10 cellular contexts compared by ENCODE assay signal in the genomic region with DNA sequence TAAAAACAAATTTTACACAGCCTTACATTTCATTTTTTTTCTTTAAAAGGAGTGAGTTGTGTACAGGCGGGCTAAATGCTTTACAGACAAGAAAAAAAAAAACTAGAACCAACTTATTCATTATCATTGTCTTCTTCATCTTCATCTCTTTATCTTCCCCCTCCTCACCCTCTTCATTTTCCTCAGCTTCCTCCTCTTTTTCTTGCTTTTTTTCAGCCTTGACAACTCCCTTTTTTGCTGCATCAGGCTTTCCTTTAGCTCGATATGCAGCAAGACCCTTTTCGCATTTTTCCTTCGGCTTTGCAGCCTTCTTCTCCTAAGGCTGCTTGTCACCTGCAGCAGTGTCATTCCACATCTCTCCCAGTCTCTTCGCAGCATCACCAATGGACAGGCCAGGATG.
"Had no signal": no experiment of that assay in that cellular context is flagged by ENCODE, and none has a peak within 500 bp of the region (broad histone marks: within the 10 kb centered on the region; RNA-seq: fewer than 3 reads in every experiment).

No MANE protein-coding gene starts in this region.

- H3K27me3 Mint-ChIP-seq: activated naive CD4-positive, alpha-beta T cell treated with anti-CD3 and anti-CD28 coated beads, Interleukin-2, amount 50 U/mL, for 24 hours had no signal

- H3K27ac ChIP-seq: parathyroid adenoma, transverse colon, vagina had no signal

- H3K4me3 ChIP-seq: adrenal gland, lung, transverse colon, vagina had no signal

- H3K9me3 ChIP-seq: adrenal gland, transverse colon, vagina had no signal

- H3K27me3 ChIP-seq: adrenal gland, transverse colon, vagina had no signal

- H3K4me1 ChIP-seq: adrenal gland, parathyroid adenoma, transverse colon, vagina had no signal

- ATAC-seq: left colon; SK-N-SH treated with all-trans-retinoic acid at 6 μM for 48 hours; stimulated activated naive CD8-positive, alpha-beta T cell treated with anti-CD3 and anti-CD28 coated beads, Interleukin-15, Interleukin-2, amounts not matched to agents 100 U/mL and 50 U/mL, for 24 hours had no signal

- DNase-seq: adrenal gland; left colon; midbrain; stimulated activated naive CD8-positive, alpha-beta T cell treated with anti-CD3 and anti-CD28 coated beads, Interleukin-15, Interleukin-2, amounts not matched to agents 100 U/mL and 50 U/mL, for 24 hours; transverse colon had no signal

- H3K36me3 ChIP-seq: adrenal gland, transverse colon, vagina had no signal

- H3K9me3 Mint-ChIP-seq: activated naive CD4-positive, alpha-beta T cell treated with anti-CD3 and anti-CD28 coated beads, Interleukin-2, amount 50 U/mL, for 24 hours had no signal

- H3K4me3 Mint-ChIP-seq: activated naive CD4-positive, alpha-beta T cell treated with anti-CD3 and anti-CD28 coated beads, Interleukin-2, amount 50 U/mL, for 24 hours had no signal
